In genomic region chr19:8302357-8302691, GRCh38 we compare ENCODE assay signal across 11 cellular contexts. TPM values are rescaled to one million over a fixed set of nuclear protein-coding genes. Genes with fewer than 3 reads are reported as not detected.
DNase-seq lines count a peak whose midpoint lies in the region; ATAC-seq and TF ChIP-seq lines count a peak whose summit lies in the region.
"Had no signal": no experiment of that assay in that cellular context is flagged by ENCODE, and none has a peak within 500 bp of the region (broad histone marks: within the 10 kb centered on the region; RNA-seq: fewer than 3 reads in every experiment).

No MANE protein-coding gene starts in this region.

- no peak overlapping the region for H3K4me2 ChIP-seq in mammary epithelial cell (ENCODE audit: insufficient read depth, low read depth, low read length)

- no peak overlapping the region for H3K27ac Mint-ChIP-seq in chondrocyte (ENCODE audit: unreplicated experiment)

- H3K27ac ChIP-seq in breast epithelium (no peak overlapping the region), mammary epithelial cell (ENCODE audit: insufficient read depth, low read depth, low read length) (no peak overlapping the region), lower lobe of right lung (no peak overlapping the region)

- dilution Hi-C loops in mammary epithelial cell (cut with HindIII; ENCODE audit: low sequenced_read_pairs): no loop called here

- H3K4me3 ChIP-seq in breast epithelium (no peak overlapping the region), mammary epithelial cell (replicated peaks in 1 of 3; ENCODE audit: insufficient read depth in 1 of 3, low read depth in 2 of 3, low read length in 3 of 3) (no peak overlapping the region), lower lobe of right lung (no peak overlapping the region)

- H3K36me3 ChIP-seq in breast epithelium: no peaks in the 10 kb centered on the region
- H3K36me3 ChIP-seq in mammary epithelial cell (ENCODE audit: insufficient read depth, low read length): peaks cover 2% of the 10 kb centered on the region
- H3K36me3 ChIP-seq in lower lobe of right lung: peaks cover 9% of the 10 kb centered on the region

- no peak overlapping the region for H3K4me3 Mint-ChIP-seq in chondrocyte (ENCODE audit: unreplicated experiment)

- CTCF ChIA-PET in mammary epithelial cell (lab: Charles Lee; ENCODE audit: low non-redundant PET): no interaction called here

- H2AFZ ChIP-seq in mammary epithelial cell (ENCODE audit: low read depth, low read length): no peak overlapping the region

- no TSS peak for BruUV-seq in mammary epithelial cell (replicated peaks; lab: Mats Ljungman, UMichigan)

- no peaks in the 10 kb centered on the region for H3K9me3 ChIP-seq in breast epithelium
- no peaks in the 10 kb centered on the region for H3K9me3 ChIP-seq in mammary epithelial cell (replicated peaks; ENCODE audit: insufficient read depth, low read length)
- no peaks in the 10 kb centered on the region for H3K9me3 ChIP-seq in lower lobe of right lung

- peaks cover 3% of the 10 kb centered on the region for H3K4me1 Mint-ChIP-seq in chondrocyte (ENCODE audit: low read depth)

- intact Hi-C loops in breast epithelium (cut with DNase I; ENCODE audit: low total_unique reads): loop anchor here (5.0 kb wide), 1 partner anchor 1010 kb away; the partner anchor contains the start of gene INSR
- intact Hi-C loops in mammary epithelial cell (cut with micrococcal nuclease): no loop called here
- intact Hi-C loops in lower lobe of right lung (cut with DNase I): no loop called here

- no peak overlapping the region for H3K9ac ChIP-seq in mammary epithelial cell (ENCODE audit: insufficient read depth, low read length)

- no peak for TF ChIP-seq POLR2A in breast epithelium (IDR thresholded peaks at IDR 0.05)

- peak; percentile 15 to 49 for DNase-seq in breast epithelium (ENCODE audit: low spot score in 2 of 2)
- no peak for DNase-seq in mammary epithelial cell
- peak; percentile 92 for DNase-seq in chondrocyte (ENCODE audit: low spot score)
- peak; percentile 45 for DNase-seq in lower lobe of right lung
- DNase-seq in ureter (ENCODE audit: low spot score): peak; percentile 44
- no peak for DNase-seq in NCI-H748 (lab: John Stamatoyannopoulos, UW; ENCODE audit: unreplicated experiment)
- no peak for DNase-seq in DMS153 treated with DMSO at 0.1 percent for 48 hours (lab: John Stamatoyannopoulos, UW; ENCODE audit: unreplicated experiment)
- DNase-seq: GDM1, NCI-H1105, small intestine had no signal

- peaks cover 5% of the 10 kb centered on the region for H3K79me2 ChIP-seq in mammary epithelial cell (ENCODE audit: insufficient read depth, low read length)

- no peaks in the 10 kb centered on the region for H3K27me3 Mint-ChIP-seq in chondrocyte (ENCODE audit: low read depth)

- H3K27me3 ChIP-seq in breast epithelium (no peaks in the 10 kb centered on the region), mammary epithelial cell (ENCODE audit: insufficient read depth, low read length) (no peaks in the 10 kb centered on the region), lower lobe of right lung (ENCODE audit: low read depth) (no peaks in the 10 kb centered on the region)

- 68% methylated on average over 5 of the region's 11 CpGs for WGBS in mammary epithelial cell (ENCODE audit: low coverage, missing lambda C conversion rate)

- no peaks in the 10 kb centered on the region for H4K20me1 ChIP-seq in mammary epithelial cell (ENCODE audit: insufficient read depth, low read length)

- ATAC-seq in lower lobe of right lung: peak in 1 of 2 donors; percentile 25
- no peak for ATAC-seq in HG03520 (IDR thresholded peaks at IDR 0.05; ENCODE audit: unreplicated experiment)

- no peaks in the 10 kb centered on the region for H3K9me3 Mint-ChIP-seq in chondrocyte (ENCODE audit: low read depth)

- in situ Hi-C loops in mammary epithelial cell (cut with MboI; ENCODE audit: low sequenced_read_pairs in 2 of 2): no loop called here

- H3K36me3 Mint-ChIP-seq in chondrocyte (ENCODE audit: low read depth): no peaks in the 10 kb centered on the region

- no peak for TF ChIP-seq CTCF in breast epithelium (IDR thresholded peaks at IDR 0.05)
- TF ChIP-seq CTCF in mammary epithelial cell (conservative IDR thresholded peaks at IDR 0.05 in 1 of 2, IDR thresholded peaks at IDR 0.05 in 1 of 2; ENCODE audit: extremely low read depth in 1 of 2, insufficient read depth in 1 of 2, low read depth in 1 of 2, low read length in 2 of 2): no peak
- TF ChIP-seq CTCF in chondrocyte (IDR thresholded peaks at IDR 0.05): no peak
- TF ChIP-seq CTCF in lower lobe of right lung (IDR thresholded peaks at IDR 0.05): no peak

- H3K4me1 ChIP-seq in breast epithelium (no peaks in the 10 kb centered on the region), mammary epithelial cell (ENCODE audit: insufficient read depth, low read length) (peaks cover 2% of the 10 kb centered on the region), lower lobe of right lung (peaks cover 10% of the 10 kb centered on the region)

RNA-seq across cellular contexts. Expression of gene CD320, which starts 5.8 kb away (rescaled TPM):
- total RNA-seq in breast epithelium (10 to 100 TPM; 26.9 to 98.6 (median 30.9) TPM), mammary epithelial cell (10 to 100 TPM in 1 of 2 donors, 1 to 10 TPM in 1; 8.0 to 31.0 TPM), chondrocyte (39.3 to 44.0 TPM (median 41.7 TPM) in 3 replicates), lower lobe of right lung (31.0 TPM), ureter (24.3 TPM)
- polyA plus RNA-seq in mammary epithelial cell: 44.0 TPM
- polyA minus RNA-seq in mammary epithelial cell: 20.2 TPM

RNA-seq across cellular contexts. Expression of gene NDUFA7, which starts 18.9 kb away (rescaled TPM):
- total RNA-seq in breast epithelium: 10 to 100 TPM; 23.2 to 27.5 (median 25.8) TPM
- total RNA-seq in mammary epithelial cell: 10 to 100 TPM in 1 of 2 donors, 1 to 10 TPM in 1; 5.3 to 77.6 TPM
- polyA plus RNA-seq in mammary epithelial cell: 79.6 TPM
- 99.2 TPM for polyA minus RNA-seq in mammary epithelial cell
- total RNA-seq in chondrocyte: 25.0 to 34.1 TPM (median 26.6 TPM) in 3 replicates
- total RNA-seq in lower lobe of right lung: 41.9 TPM
- total RNA-seq in ureter: 53.0 TPM

RNA-seq across cellular contexts. Expression of gene RPS28, which starts 19.0 kb away (rescaled TPM):
- 1,000 to 10,000 TPM in 1 of 3 donors, 100 to 1,000 TPM in 2; 676 to 1,337 (median 789) TPM for total RNA-seq in breast epithelium
- 1,000 to 10,000 TPM in 1 of 2 donors, 100 to 1,000 TPM in 1; 151 to 1,577 TPM for total RNA-seq in mammary epithelial cell
- polyA plus RNA-seq in mammary epithelial cell: 681 TPM
- 419 TPM for polyA minus RNA-seq in mammary epithelial cell
- 1,057 to 1,248 TPM (median 1,100 TPM) in 3 replicates for total RNA-seq in chondrocyte
- 1,461 TPM for total RNA-seq in lower lobe of right lung
- 1,953 TPM for total RNA-seq in ureter

RNA-seq across cellular contexts. Expression of gene KANK3, which starts 40.7 kb away (rescaled TPM):
- total RNA-seq in breast epithelium (10 to 100 TPM in 1 of 3 donors, 1 to 10 TPM in 2; 5.6 to 26.2 (median 7.8) TPM), mammary epithelial cell (1 to 10 TPM in 1 of 2 donors, under 1 TPM in 1; 0.33 to 5.3 TPM), chondrocyte (0.56 to 1.2 TPM (median 1.2 TPM) in 3 replicates), lower lobe of right lung (49.0 TPM), ureter (12.8 TPM)
- 1.9 TPM for polyA plus RNA-seq in mammary epithelial cell
- polyA minus RNA-seq in mammary epithelial cell: 3.5 TPM

Comparison
In these comparisons a context has a peak if more than half of its experiments do, and no peak if none do; other contexts are left out.
1. DNase-seq: peak in breast epithelium (2 of 2), chondrocyte (single experiment), lower lobe of right lung (single experiment) and ureter (single experiment); none in mammary epithelial cell (single experiment), NCI-H748 (single experiment) and DMS153 treated with DMSO at 0.1 percent for 48 hours (single experiment).